Comparison of ENCODE assay signal across 20 cellular contexts in the genomic region with DNA sequence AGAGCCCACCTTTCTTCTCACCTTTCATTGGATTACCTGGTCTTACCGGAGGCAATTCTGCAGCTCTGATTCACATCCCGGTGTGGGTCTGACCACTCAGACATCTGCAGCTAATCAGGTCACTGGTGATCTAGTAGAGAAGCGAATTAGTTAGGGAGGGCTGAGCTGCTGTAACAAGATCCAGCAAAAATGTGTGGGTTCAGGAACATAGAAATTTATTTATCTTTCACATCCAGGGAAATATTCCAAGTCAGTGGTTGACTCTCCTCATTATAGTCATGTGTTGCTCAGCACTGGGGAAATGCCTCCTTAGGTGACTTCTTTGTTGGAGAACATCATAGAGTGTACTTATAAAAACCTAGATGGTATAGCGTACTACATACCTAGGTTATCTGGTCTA.
"Had no signal": no experiment of that assay in that cellular context is flagged by ENCODE, and none has a peak within 500 bp of the region (broad histone marks: within the 10 kb centered on the region; RNA-seq: fewer than 3 reads in every experiment).

No MANE protein-coding gene starts in this region.

- H3K4me1 ChIP-seq: heart right ventricle, right lobe of liver, upper lobe of right lung, vagina had no signal

- H3K27me3 ChIP-seq: heart right ventricle, neutrophil, right lobe of liver, testis, tibial nerve, upper lobe of right lung, vagina had no signal

- H3K36me3 ChIP-seq: heart right ventricle, neutrophil, right lobe of liver, tibial nerve, upper lobe of right lung, vagina had no signal

- H3K36me3 Mint-ChIP-seq: naive thymus-derived CD8-positive, alpha-beta T cell; stimulated activated effector memory CD8-positive, alpha-beta T cell treated with anti-CD3 and anti-CD28 coated beads, Interleukin-12 subunit alpha, Interleukin-12 subunit beta, amount 100 ng/mL, for 72 hours had no signal

- H3K27ac ChIP-seq: heart right ventricle, neutrophil, psoas muscle, right lobe of liver, testis, tibial nerve, upper lobe of right lung, vagina had no signal

- H3K4me3 Mint-ChIP-seq: naive thymus-derived CD8-positive, alpha-beta T cell; stimulated activated effector memory CD8-positive, alpha-beta T cell treated with anti-CD3 and anti-CD28 coated beads, Interleukin-12 subunit alpha, Interleukin-12 subunit beta, amount 100 ng/mL, for 72 hours; stimulated activated naive CD8-positive, alpha-beta T cell treated with anti-CD3 and anti-CD28 coated beads, Interleukin-15, Interleukin-2, amounts not matched to agents 100 ng/mL and 50 ng/mL, for 24 hours had no signal

- H3K27ac Mint-ChIP-seq: naive thymus-derived CD8-positive, alpha-beta T cell; stimulated activated effector memory CD8-positive, alpha-beta T cell treated with anti-CD3 and anti-CD28 coated beads, Interleukin-12 subunit alpha, Interleukin-12 subunit beta, amount 100 ng/mL, for 72 hours; stimulated activated naive CD8-positive, alpha-beta T cell treated with anti-CD3 and anti-CD28 coated beads, Interleukin-15, Interleukin-2, amounts not matched to agents 100 ng/mL and 50 ng/mL, for 24 hours had no signal

- H3K4me3 ChIP-seq: heart right ventricle, mucosa of descending colon, psoas muscle, right lobe of liver, testis, tibial nerve, upper lobe of right lung, vagina had no signal

- H3K9me3 Mint-ChIP-seq: naive thymus-derived CD8-positive, alpha-beta T cell; stimulated activated effector memory CD8-positive, alpha-beta T cell treated with anti-CD3 and anti-CD28 coated beads, Interleukin-12 subunit alpha, Interleukin-12 subunit beta, amount 100 ng/mL, for 72 hours; stimulated activated naive CD8-positive, alpha-beta T cell treated with anti-CD3 and anti-CD28 coated beads, Interleukin-15, Interleukin-2, amounts not matched to agents 100 ng/mL and 50 ng/mL, for 24 hours had no signal

- H3K4me1 Mint-ChIP-seq: naive thymus-derived CD8-positive, alpha-beta T cell; stimulated activated effector memory CD8-positive, alpha-beta T cell treated with anti-CD3 and anti-CD28 coated beads, Interleukin-12 subunit alpha, Interleukin-12 subunit beta, amount 100 ng/mL, for 72 hours had no signal

- H3K9me3 ChIP-seq: heart right ventricle, mucosa of descending colon, neutrophil, psoas muscle, right lobe of liver, testis, tibial nerve, upper lobe of right lung, vagina had no signal

- DNase-seq: cortex of kidney; effector memory CD4-positive, alpha-beta T cell; heart right ventricle; hypothalamus; kidney glomerular epithelial cell; mammary epithelial cell; mucosa of descending colon; naive thymus-derived CD8-positive, alpha-beta T cell; psoas muscle; retina; right lobe of liver; stimulated activated CD4-positive, alpha-beta T cell treated with anti-CD3 and anti-CD28 coated beads, Interleukin-4, amount 100 ng/mL, for 1 hour; stimulated activated CD8-positive, alpha-beta memory T cell treated with anti-CD3 and anti-CD28 coated beads, Interleukin-4, amount 100 ng/mL, for 48 hours; testis; upper lobe of right lung had no signal
